In the genomic region with DNA sequence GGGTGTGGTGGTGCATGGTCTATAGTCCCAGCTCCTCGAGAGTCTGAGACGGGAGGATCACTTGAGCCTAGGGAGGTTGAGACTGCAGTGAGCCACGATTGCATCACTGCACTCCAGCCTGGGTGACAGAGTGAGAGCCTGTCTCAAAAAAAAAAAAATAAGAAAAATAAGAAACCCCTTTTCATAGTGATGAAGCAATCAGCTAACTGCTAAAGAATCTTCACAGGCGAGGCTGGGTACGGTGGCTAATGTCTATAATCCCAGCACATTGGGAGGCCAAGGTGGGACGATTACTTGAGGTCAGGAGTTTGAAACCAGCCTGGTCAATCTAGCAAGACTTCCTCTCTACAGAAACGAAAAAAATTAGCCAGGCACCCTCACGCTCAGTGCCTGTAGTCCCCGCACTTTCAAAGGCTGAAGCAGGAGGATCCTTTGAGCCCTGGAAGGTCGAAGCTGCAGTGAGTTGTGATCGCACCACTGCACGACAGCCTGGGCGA, we compare ENCODE assay signal across 15 cellular contexts. TPM values are rescaled to one million over a fixed set of nuclear protein-coding genes. Genes with fewer than 3 reads are reported as not detected.
A peak's percentile ranks its signal among the peaks of the same experiment; 100 is the strongest.
DNase-seq lines count a peak whose midpoint lies in the region; ATAC-seq lines count a peak whose summit lies in the region.
"Had no signal": no experiment of that assay in that cellular context is flagged by ENCODE, and none has a peak within 500 bp of the region (broad histone marks: within the 10 kb centered on the region; RNA-seq: fewer than 3 reads in every experiment).

No MANE protein-coding gene starts in this region.

- H3K27ac Mint-ChIP-seq in dendritic cell treated with granulocyte-macrophage colony-stimulating factor and Interleukin-4, amounts not matched to agents 40 ng/mL and 50 ng/mL, for 4 days, result peak overlapping the region; percentile 90

- peak; percentile 60 for DNase-seq in NK-92 treated with Interleukin-12 subunit alpha and Interleukin-12 subunit beta, amount 100 ng/mL, for 24 hours (lab: John Stamatoyannopoulos, UW)
- no peak for DNase-seq in NK-92 (lab: John Stamatoyannopoulos, UW; ENCODE audit: unreplicated experiment)
- no peak for DNase-seq in SK-N-MC (ENCODE audit: low read depth, low spot score)
- DNase-seq in stimulated activated naive CD4-positive, alpha-beta T cell treated with Interleukin-2 at 50 U/mL for 16 hours (lab: John Stamatoyannopoulos, UW), result peak; percentile 17
- no peak for DNase-seq in SKM-1 (lab: John Stamatoyannopoulos, UW; ENCODE audit: unreplicated experiment)
- DNase-seq in left colon, result no peak
- no peak for DNase-seq in NAMALWA (ENCODE audit: low spot score)
- DNase-seq: 8988T, aorta, NCI-H524 had no signal

- no peaks in the 10 kb centered on the region for H3K36me3 Mint-ChIP-seq in dendritic cell treated with granulocyte-macrophage colony-stimulating factor and Interleukin-4, amounts not matched to agents 40 ng/mL and 50 ng/mL, for 4 days (ENCODE audit: low read depth)

- intact Hi-C loops in dendritic cell treated with granulocyte-macrophage colony-stimulating factor and Interleukin-4, amounts not matched to agents 40 ng/mL and 50 ng/mL, for 4 days (cut with micrococcal nuclease), result loop anchor here (1.0 to 10.0 kb wide), 3 partner anchors 192 to 223 kb away; no protein-coding TSS in a partner anchor
- intact Hi-C loops in left colon (cut with DNase I, micrococcal nuclease), result loop anchor here in 1 of 2 donors (2.0 to 10.0 kb wide), 2 partner anchors 224 to 372 kb away; no protein-coding TSS in a partner anchor

- H3K27me3 Mint-ChIP-seq in dendritic cell treated with granulocyte-macrophage colony-stimulating factor and Interleukin-4, amounts not matched to agents 40 ng/mL and 50 ng/mL, for 4 days, result peaks cover 2% of the 10 kb centered on the region

- H3K27ac ChIP-seq in SK-N-MC, result peak overlapping the region; percentile 87

- no peak overlapping the region for H3K4me3 ChIP-seq in SK-N-MC

- H3K4me3 Mint-ChIP-seq in dendritic cell treated with granulocyte-macrophage colony-stimulating factor and Interleukin-4, amounts not matched to agents 40 ng/mL and 50 ng/mL, for 4 days, result peak overlapping the region; percentile 68

- peaks cover 57% of the 10 kb centered on the region for H3K4me1 Mint-ChIP-seq in dendritic cell treated with granulocyte-macrophage colony-stimulating factor and Interleukin-4, amounts not matched to agents 40 ng/mL and 50 ng/mL, for 4 days (ENCODE audit: low read depth)

- H3K9me3 ChIP-seq in SK-N-MC (ENCODE audit: low read depth, low read length), result no peaks in the 10 kb centered on the region

- H3K36me3 ChIP-seq in SK-N-MC (ENCODE audit: insufficient read depth, low read length), result no peaks in the 10 kb centered on the region

- no peak for ATAC-seq in left colon
- ATAC-seq: esophagus mucosa, left lobe of liver had no signal

- no peaks in the 10 kb centered on the region for H3K9me3 Mint-ChIP-seq in dendritic cell treated with granulocyte-macrophage colony-stimulating factor and Interleukin-4, amounts not matched to agents 40 ng/mL and 50 ng/mL, for 4 days

- no peak overlapping the region for H3K9ac ChIP-seq in SK-N-MC (ENCODE audit: insufficient read length)

RNA-seq across cellular contexts. Expression of gene SLFN12L, which starts 0.8 kb away (rescaled TPM):
- 1 to 10 TPM; 1.3 to 2.0 TPM for total RNA-seq in left colon

RNA-seq across cellular contexts. Expression of gene SLFN14, which starts 23.9 kb away (rescaled TPM):
- total RNA-seq in left colon, result not detected
- total RNA-seq: esophagus mucosa; subcutaneous adipose tissue; T-helper 2 cell treated with Interferon-gamma antibody and Interleukin-4, amounts not matched to agents 100 ng/mL and 5 ng/mL, for 36 hours had no signal

RNA-seq across cellular contexts. Expression of gene PEX12, which starts 41.7 kb away (rescaled TPM):
- 1 to 10 TPM; 2.8 to 4.7 TPM for total RNA-seq in left colon

RNA-seq across cellular contexts. Expression of gene AP2B1, which starts 50.4 kb away (rescaled TPM):
- 100 to 1,000 TPM; 154 to 190 TPM for total RNA-seq in left colon

Comparison
In these comparisons a context has a peak if more than half of its experiments do, and no peak if none do; other contexts are left out.
1. DNase-seq: peak in NK-92 treated with Interleukin-12 subunit alpha and Interleukin-12 subunit beta, amount 100 ng/mL, for 24 hours (single experiment) and stimulated activated naive CD4-positive, alpha-beta T cell treated with Interleukin-2 at 50 U/mL for 16 hours (single experiment); none in NK-92 (single experiment), SK-N-MC (single experiment), SKM-1 (single experiment), left colon (0 of 2) and NAMALWA (single experiment).